In the genomic region with DNA sequence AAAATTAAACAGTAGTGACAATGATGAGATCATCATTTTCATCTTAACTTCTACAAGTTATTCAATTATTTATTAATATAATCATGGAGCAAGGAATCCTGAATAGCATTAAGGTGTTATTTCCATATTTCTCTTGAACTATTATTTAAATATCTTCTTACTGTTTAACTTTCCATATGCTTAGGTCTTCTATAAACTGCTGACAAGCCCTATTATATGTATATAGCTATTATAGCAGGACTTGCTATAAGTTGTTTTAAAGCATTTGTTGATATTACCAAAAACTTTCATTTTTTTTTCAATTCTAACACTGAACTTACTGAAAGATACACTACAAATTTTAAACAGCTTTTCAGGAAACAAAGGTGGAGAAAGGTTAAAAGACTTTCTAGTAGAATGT, we compare ENCODE assay signal across 7 cellular contexts.
"Had no signal": no experiment of that assay in that cellular context is flagged by ENCODE, and none has a peak within 500 bp of the region (broad histone marks: within the 10 kb centered on the region; RNA-seq: fewer than 3 reads in every experiment).

No MANE protein-coding gene starts in this region.

- H2AFZ ChIP-seq: GM23248 had no signal

- H3K36me3 ChIP-seq: HAP-1 had no signal

- H3K9ac ChIP-seq: GM23248 had no signal

- ATAC-seq: HCT116 had no signal

- H3K27ac ChIP-seq: GM23248 had no signal

- FAIRE-seq: HTR-8/SVneo had no signal

- H3K4me1 ChIP-seq: HAP-1 had no signal

- H3K4me3 ChIP-seq: GM23248, HAP-1 had no signal

- H3K9me3 ChIP-seq: HAP-1 had no signal

- DNase-seq: GM23248, GOT3, H7, KG1 had no signal
